ENCODE assay signal across 32 cellular contexts in genomic region chr3:69809076-69809835, GRCh38.
"Had no signal": no experiment of that assay in that cellular context is flagged by ENCODE, and none has a peak within 500 bp of the region (broad histone marks: within the 10 kb centered on the region; RNA-seq: fewer than 3 reads in every experiment).

No MANE protein-coding gene starts in this region.

- H3K4me3 Mint-ChIP-seq: activated B cell treated with CpG ODN at 0.5 μM for 24 hours; activated CD4-positive, alpha-beta memory T cell treated with anti-CD3 and anti-CD28 coated beads for 36 hours; activated naive CD4-positive, alpha-beta T cell treated with anti-CD3 and anti-CD28 coated beads, Interleukin-2, amount 10 ng/mL, durations not matched to agents 7 days and 5 days; activated naive CD8-positive, alpha-beta T cell; activated naive CD8-positive, alpha-beta T cell treated with anti-CD3 and anti-CD28 coated beads, Interleukin-2, amount 50 U/mL, for 24 hours had no signal

- H3K27ac Mint-ChIP-seq: activated B cell treated with CpG ODN at 0.5 μM for 24 hours; activated CD4-positive, alpha-beta memory T cell treated with anti-CD3 and anti-CD28 coated beads for 36 hours; activated naive CD4-positive, alpha-beta T cell treated with anti-CD3 and anti-CD28 coated beads, Interleukin-2, amount 10 ng/mL, durations not matched to agents 7 days and 5 days; activated naive CD8-positive, alpha-beta T cell; activated naive CD8-positive, alpha-beta T cell treated with anti-CD3 and anti-CD28 coated beads, Interleukin-2, amount 50 U/mL, for 24 hours had no signal

- H3K27ac ChIP-seq: brain microvascular endothelial cell, VCaP had no signal

- H3K9me3 Mint-ChIP-seq: activated B cell treated with CpG ODN at 0.5 μM for 24 hours; activated CD4-positive, alpha-beta memory T cell treated with anti-CD3 and anti-CD28 coated beads for 36 hours; activated naive CD4-positive, alpha-beta T cell treated with anti-CD3 and anti-CD28 coated beads, Interleukin-2, amount 10 ng/mL, durations not matched to agents 7 days and 5 days; activated naive CD8-positive, alpha-beta T cell treated with anti-CD3 and anti-CD28 coated beads, Interleukin-2, amount 50 U/mL, for 24 hours had no signal

- DNase-seq: activated B cell treated with CpG ODN at 0.5 μM for 24 hours; activated CD4-positive, alpha-beta memory T cell treated with anti-CD3 and anti-CD28 coated beads for 36 hours; activated CD4-positive, alpha-beta T cell treated with anti-CD3 and anti-CD28 coated beads for 4 hours; activated CD4-positive, alpha-beta T cell treated with anti-CD3 and anti-CD28 coated beads, Interleukin-2, amount 50 U/mL, for 1 hour; activated CD4-positive, CD25-positive, alpha-beta regulatory T cell treated with anti-CD3 and anti-CD28 coated beads, Interleukin-2, amount 50 U/mL, for 72 hours; activated CD8-positive, alpha-beta memory T cell treated with anti-CD3 and anti-CD28 coated beads, Interleukin-2, amount 50 U/mL, for 4 hours; activated effector memory CD4-positive, alpha-beta T cell treated with Interleukin-2 at 50 U/mL for 16 hours; activated naive CD4-positive, alpha-beta T cell treated with anti-CD3 and anti-CD28 coated beads, Interleukin-2, amount 10 ng/mL, durations not matched to agents 7 days and 5 days; activated naive CD8-positive, alpha-beta T cell treated with anti-CD3 and anti-CD28 coated beads, Interleukin-2, amount 50 U/mL, for 24 hours; activated T-cell treated with anti-CD3 and anti-CD28 coated beads for 4 hours; activated T-cell treated with anti-CD3 and anti-CD28 coated beads, Interleukin-2, amount 50 U/mL, for 48 hours; amniotic stem cell; aorta; brain microvascular endothelial cell; central memory CD4-positive, alpha-beta T cell; Karpas-422; NCI-H1048; NCI-H1105 treated with DMSO at 0.1 percent for 48 hours; NCI-H1436 treated with DMSO at 0.1 percent for 48 hours; NCI-H1694 treated with DMSO at 0.1 percent for 48 hours; NCI-H2029; NCI-H345; NCI-H524 treated with DMSO at 0.1 percent for 48 hours; NCI-H748 treated with DMSO at 0.1 percent for 48 hours; NK-92 treated with Interleukin-12 subunit alpha and Interleukin-12 subunit beta, amount 100 ng/mL, for 24 hours; Right ventricle myocardium superior; SW 1271; T-helper 1 cell; T-helper 2 cell; T-helper 9 cell had no signal

- H3K27me3 ChIP-seq: brain microvascular endothelial cell had no signal

- H3K36me3 ChIP-seq: brain microvascular endothelial cell had no signal

- H3K4me1 Mint-ChIP-seq: activated B cell treated with CpG ODN at 0.5 μM for 24 hours; activated naive CD4-positive, alpha-beta T cell treated with anti-CD3 and anti-CD28 coated beads, Interleukin-2, amount 10 ng/mL, durations not matched to agents 7 days and 5 days; activated naive CD8-positive, alpha-beta T cell treated with anti-CD3 and anti-CD28 coated beads, Interleukin-2, amount 50 U/mL, for 24 hours had no signal

- H3K36me3 Mint-ChIP-seq: activated CD4-positive, alpha-beta memory T cell treated with anti-CD3 and anti-CD28 coated beads for 36 hours; activated naive CD4-positive, alpha-beta T cell treated with anti-CD3 and anti-CD28 coated beads, Interleukin-2, amount 10 ng/mL, durations not matched to agents 7 days and 5 days; activated naive CD8-positive, alpha-beta T cell had no signal

- H3K27me3 Mint-ChIP-seq: activated CD4-positive, alpha-beta memory T cell treated with anti-CD3 and anti-CD28 coated beads for 36 hours; activated naive CD4-positive, alpha-beta T cell treated with anti-CD3 and anti-CD28 coated beads, Interleukin-2, amount 10 ng/mL, durations not matched to agents 7 days and 5 days; activated naive CD8-positive, alpha-beta T cell had no signal

- ATAC-seq: activated naive CD8-positive, alpha-beta T cell treated with anti-CD3 and anti-CD28 coated beads, Interleukin-2, amount 50 U/mL, for 24 hours had no signal
